8 cellular contexts compared by ENCODE assay signal in genomic region chr22:43867839-43868652, GRCh38. TPM values are rescaled to one million over a fixed set of nuclear protein-coding genes. Genes with fewer than 3 reads are reported as not detected.
DNase-seq lines count a peak whose midpoint lies in the region; ATAC-seq, FAIRE-seq and TF ChIP-seq lines count a peak whose summit lies in the region.

No MANE protein-coding gene starts in this region.

- ATAC-seq in HG02588 (IDR thresholded peaks at IDR 0.05; ENCODE audit: unreplicated experiment): no peak

- peaks cover 11% of the 10 kb centered on the region for H3K27me3 ChIP-seq in astrocyte (ENCODE audit: insufficient read depth, low read length)
- no peaks in the 10 kb centered on the region for H3K27me3 ChIP-seq in iPS-18a (ENCODE audit: control insufficient read depth, insufficient read depth, low read length)
- peaks cover 22% of the 10 kb centered on the region for H3K27me3 ChIP-seq in transverse colon

- H3K9ac ChIP-seq in astrocyte (ENCODE audit: low read length): no peak overlapping the region
- H3K9ac ChIP-seq in iPS-18a (ENCODE audit: low read length): no peak overlapping the region

- peak; percentile 67 for DNase-seq in Calu3
- peak; percentile 4 for DNase-seq in KG1 (lab: John Stamatoyannopoulos, UW)
- peak; percentile 47 for DNase-seq in astrocyte (ENCODE audit: low read depth)
- DNase-seq in transverse colon: peak; percentile 34
- no peak for DNase-seq in NCI-H187 treated with DMSO at 0.1 percent for 48 hours (lab: John Stamatoyannopoulos, UW)
- DNase-seq in NCI-H187 (lab: John Stamatoyannopoulos, UW): no peak

- H2AFZ ChIP-seq in astrocyte (ENCODE audit: low read depth, low read length): no peak overlapping the region

- H4K20me1 ChIP-seq in astrocyte (ENCODE audit: insufficient read depth, low read length): no peaks in the 10 kb centered on the region

- H3K4me3 Mint-ChIP-seq in Calu3 (ENCODE audit: low read depth, unreplicated experiment): no peak overlapping the region
- no peak overlapping the region for H3K4me3 Mint-ChIP-seq in astrocyte (ENCODE audit: unreplicated experiment)

- BruUV-seq in Calu3 (replicated peaks; lab: Mats Ljungman, UMichigan): no TSS peak

- no peak for FAIRE-seq in astrocyte (lab: Jason Lieb, UNC)

- in situ Hi-C loops in transverse colon (cut with MboI; ENCODE audit: low pct_ligation_motif_present in 1 of 4, low pct_unique_long_range_greater_than_20kb in 1 of 4, low sequenced_read_pairs in 3 of 4): no loop called here

- no peaks in the 10 kb centered on the region for H3K79me2 ChIP-seq in astrocyte (ENCODE audit: insufficient read depth, low read length)

- no peak overlapping the region for H3K4me3 ChIP-seq in astrocyte (ENCODE audit: insufficient read depth, low read depth, low read length)
- H3K4me3 ChIP-seq in iPS-18a (ENCODE audit: low read length): peak overlapping the region; percentile 24
- no peak overlapping the region for H3K4me3 ChIP-seq in transverse colon

- H3K4me1 ChIP-seq in astrocyte (ENCODE audit: insufficient read depth, low read length) (no peaks in the 10 kb centered on the region), iPS-18a (ENCODE audit: control insufficient read depth, low read depth, low read length) (peaks cover 13% of the 10 kb centered on the region), transverse colon (no peaks in the 10 kb centered on the region)

- intact Hi-C loops in Calu3 (cut with micrococcal nuclease; ENCODE audit: unreplicated experiment) (no loop called here), transverse colon (cut with DNase I; ENCODE audit: low total_unique reads) (no loop called here)

- TF ChIP-seq EP300 in transverse colon (IDR thresholded peaks at IDR 0.05; ENCODE audit: low read depth): no peak

- no peak overlapping the region for H3K27ac Mint-ChIP-seq in Calu3 (ENCODE audit: unreplicated experiment)
- no peak overlapping the region for H3K27ac Mint-ChIP-seq in astrocyte (ENCODE audit: unreplicated experiment)

- H3K4me2 ChIP-seq in astrocyte (ENCODE audit: low read length): no peak overlapping the region

- H3K9me3 Mint-ChIP-seq in Calu3 (ENCODE audit: low read depth, unreplicated experiment) (no peaks in the 10 kb centered on the region), astrocyte (ENCODE audit: unreplicated experiment) (peaks cover 2% of the 10 kb centered on the region)

- CTCF ChIA-PET in Calu3 (lab: Charles Lee): interaction anchor here (0.6 to 1.0 kb wide), 2 partner anchors 15 to 17 kb away, joined by 3 read pairs; no protein-coding TSS in a partner anchor

- H3K36me3 Mint-ChIP-seq in Calu3 (ENCODE audit: insufficient read depth, unreplicated experiment): peaks cover 2% of the 10 kb centered on the region
- H3K36me3 Mint-ChIP-seq in astrocyte (ENCODE audit: low read depth, unreplicated experiment): no peaks in the 10 kb centered on the region

- TF ChIP-seq POLR2A in transverse colon (IDR thresholded peaks at IDR 0.05): no peak

- WGBS in transverse colon (ENCODE audit: low coverage in 1 of 2), 2 donors: 9 to 14% methylated on average over 10 to 11 of the region's 11 CpGs

- TF ChIP-seq CTCF in Calu3 (IDR thresholded peaks at IDR 0.05; ENCODE audit: unreplicated experiment) (no peak), astrocyte (IDR thresholded peaks at IDR 0.05; ENCODE audit: insufficient read depth, low read depth, low read length) (no peak), transverse colon (IDR thresholded peaks at IDR 0.05) (no peak)

- H3K9me3 ChIP-seq in astrocyte (ENCODE audit: insufficient read depth, low read depth, low read length): no peaks in the 10 kb centered on the region
- peaks cover 3% of the 10 kb centered on the region for H3K9me3 ChIP-seq in iPS-18a (ENCODE audit: control insufficient read depth, low read depth, low read length)
- H3K9me3 ChIP-seq in transverse colon: peaks cover 0 to 2% of the 10 kb centered on the region in 2 donors

- H3K36me3 ChIP-seq in astrocyte (ENCODE audit: insufficient read depth, low read length): no peaks in the 10 kb centered on the region
- no peaks in the 10 kb centered on the region for H3K36me3 ChIP-seq in iPS-18a (ENCODE audit: control insufficient read depth, low read depth, low read length)
- no peaks in the 10 kb centered on the region for H3K36me3 ChIP-seq in transverse colon

- H3K4me1 Mint-ChIP-seq in Calu3 (ENCODE audit: low read depth, unreplicated experiment): no peaks in the 10 kb centered on the region
- H3K4me1 Mint-ChIP-seq in astrocyte (ENCODE audit: low read depth, unreplicated experiment): no peaks in the 10 kb centered on the region

- no peak overlapping the region for H3K27ac ChIP-seq in astrocyte (ENCODE audit: low read depth, low read length)
- no peak overlapping the region for H3K27ac ChIP-seq in iPS-18a (ENCODE audit: low read length)
- no peak overlapping the region for H3K27ac ChIP-seq in transverse colon

- H3K27me3 Mint-ChIP-seq in Calu3 (ENCODE audit: unreplicated experiment) (peaks cover 63% of the 10 kb centered on the region), astrocyte (ENCODE audit: low read depth, unreplicated experiment) (peaks cover 37% of the 10 kb centered on the region)

RNA-seq across cellular contexts. Expression of gene SULT4A1, which starts 5.7 kb away (rescaled TPM):
- total RNA-seq in Calu3 (2022) (7.9 and 9.1 TPM in 2 replicates), astrocyte (5.9 and 6.1 TPM in 2 replicates), transverse colon (under 1 TPM in 2 of 4 donors, not detected in 2; 0.32 to 0.68 TPM)

RNA-seq across cellular contexts. Expression of gene PNPLA5, which starts 23.8 kb away (rescaled TPM):
- total RNA-seq in Calu3 (2022) (not detected in 2 replicates), astrocyte (not detected in 2 replicates), transverse colon (not detected)

RNA-seq across cellular contexts. Expression of gene PNPLA3, which starts 55.6 kb away (rescaled TPM):
- total RNA-seq in Calu3 (2022): 8.0 and 9.5 TPM in 2 replicates
- total RNA-seq in astrocyte: 8.3 and 10.8 TPM in 2 replicates
- under 1 TPM in 1 of 4 donors, not detected in 3; 0.32 TPM for total RNA-seq in transverse colon

RNA-seq across cellular contexts. Expression of gene EFCAB6, which starts 55.9 kb away (rescaled TPM):
- 2.2 and 2.3 TPM in 2 replicates for total RNA-seq in Calu3 (2022)
- total RNA-seq in astrocyte: 1.2 and 1.6 TPM in 2 replicates
- total RNA-seq in transverse colon: 1 to 10 TPM in 1 of 4 donors, under 1 TPM in 2, not detected in 1; 0.68 to 3.7 (median 0.80) TPM

Comparison
In these comparisons a context has a peak if more than half of its experiments do, and no peak if none do; other contexts are left out.
1. DNase-seq: peak in Calu3 (single experiment), KG1 (single experiment), astrocyte (single experiment) and transverse colon (single experiment); none in NCI-H187 treated with DMSO at 0.1 percent for 48 hours (single experiment) and NCI-H187 (0 of 2).